In genomic region chr10:104274762-104275721, GRCh38 we compare ENCODE assay signal across 1 cellular context.
TF ChIP-seq lines count a peak whose summit lies in the region.

No MANE protein-coding gene starts in this region.

TF ChIP-seq in HepG2, 621 proteins besides CTCF, POLR2A, EP300 and RAD21 (continues in another document):
- TF ChIP-seq, protein P1, sequence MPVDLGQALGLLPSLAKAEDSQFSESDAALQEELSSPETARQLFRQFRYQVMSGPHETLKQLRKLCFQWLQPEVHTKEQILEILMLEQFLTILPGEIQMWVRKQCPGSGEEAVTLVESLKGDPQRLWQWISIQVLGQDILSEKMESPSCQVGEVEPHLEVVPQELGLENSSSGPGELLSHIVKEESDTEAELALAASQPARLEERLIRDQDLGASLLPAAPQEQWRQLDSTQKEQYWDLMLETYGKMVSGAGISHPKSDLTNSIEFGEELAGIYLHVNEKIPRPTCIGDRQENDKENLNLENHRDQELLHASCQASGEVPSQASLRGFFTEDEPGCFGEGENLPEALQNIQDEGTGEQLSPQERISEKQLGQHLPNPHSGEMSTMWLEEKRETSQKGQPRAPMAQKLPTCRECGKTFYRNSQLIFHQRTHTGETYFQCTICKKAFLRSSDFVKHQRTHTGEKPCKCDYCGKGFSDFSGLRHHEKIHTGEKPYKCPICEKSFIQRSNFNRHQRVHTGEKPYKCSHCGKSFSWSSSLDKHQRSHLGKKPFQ (CRISPR knock-in tag; IDR thresholded peaks at IDR 0.05; ENCODE audit: insufficient replicate concordance), result no peak
- TF ChIP-seq ZNF24 (IDR thresholded peaks at IDR 0.05) (no peak), PCBP2 (optimal IDR thresholded peaks at IDR 0.05; ENCODE audit: low read depth, low read length, poor library complexity, severe bottlenecking) (no peak), AGO2 (optimal IDR thresholded peaks at IDR 0.05; ENCODE audit: low read depth, low read length) (peak; percentile 53), RARG (CRISPR knock-in tag; IDR thresholded peaks at IDR 0.05; ENCODE audit: low read depth) (no peak), ZNF562 (CRISPR knock-in tag; IDR thresholded peaks at IDR 0.05; ENCODE audit: borderline replicate concordance) (no peak), U2AF1 (optimal IDR thresholded peaks at IDR 0.05; ENCODE audit: low read depth, low read length) (no peak), ZNF160 (CRISPR knock-in tag; IDR thresholded peaks at IDR 0.05) (no peak), KLF15 (CRISPR knock-in tag; IDR thresholded peaks at IDR 0.05; ENCODE audit: borderline replicate concordance) (no peak), ZNF30 (CRISPR knock-in tag; IDR thresholded peaks at IDR 0.05) (no peak), NCOA1 (CRISPR knock-in tag; IDR thresholded peaks at IDR 0.05) (no peak), ZNF557 (CRISPR knock-in tag; IDR thresholded peaks at IDR 0.05) (no peak), MEIS1 (CRISPR knock-in tag; IDR thresholded peaks at IDR 0.05; ENCODE audit: borderline replicate concordance) (0 out of 2 replicates have a peak, but pooled peaks have one; percentile 19), BCL6 (CRISPR knock-in tag; IDR thresholded peaks at IDR 0.05) (no peak), HOXA3 (CRISPR knock-in tag; IDR thresholded peaks at IDR 0.05) (peak; percentile 60), POLR2AphosphoS2 (IDR thresholded peaks at IDR 0.05; ENCODE audit: low read depth, low read length) (no peak), CBFB (CRISPR knock-in tag; IDR thresholded peaks at IDR 0.05) (no peak), REL (CRISPR knock-in tag; conservative IDR thresholded peaks at IDR 0.05) (no peak), U2AF2 (IDR thresholded peaks at IDR 0.05; ENCODE audit: low read depth, low read length) (no peak), ZNF839 (CRISPR knock-in tag; IDR thresholded peaks at IDR 0.05; ENCODE audit: borderline replicate concordance) (peak; percentile 81; the same call in 1 of the 2 replicates), KLF6 (CRISPR knock-in tag; IDR thresholded peaks at IDR 0.05) (no peak), BRCA1 (CRISPR knock-in tag; IDR thresholded peaks at IDR 0.05) (no peak), DMAP1 (CRISPR knock-in tag; IDR thresholded peaks at IDR 0.05) (no peak), ZNF883 (CRISPR knock-in tag; IDR thresholded peaks at IDR 0.05; ENCODE audit: not compliant biosample characterization) (no peak), ARHGAP35 (CRISPR knock-in tag; IDR thresholded peaks at IDR 0.05; ENCODE audit: borderline replicate concordance) (no peak; the same call in 1 of the 2 replicates), SMARCE1 (IDR thresholded peaks at IDR 0.05; ENCODE audit: borderline replicate concordance) (no peak), ZFP90 (CRISPR knock-in tag; IDR thresholded peaks at IDR 0.05; ENCODE audit: borderline replicate concordance) (no peak), SNAPC4 (CRISPR knock-in tag; IDR thresholded peaks at IDR 0.05) (peak; percentile 66; the same call in 1 of the 2 replicates), AKAP8 (CRISPR knock-in tag; IDR thresholded peaks at IDR 0.05) (no peak), ZNF749 (CRISPR knock-in tag; IDR thresholded peaks at IDR 0.05; ENCODE audit: borderline replicate concordance) (no peak), ELF3 (CRISPR knock-in tag; IDR thresholded peaks at IDR 0.05) (peak; percentile 12; the same call in 1 of the 2 replicates), ATRX (CRISPR knock-in tag; IDR thresholded peaks at IDR 0.05; ENCODE audit: borderline replicate concordance) (no peak), FOSL2 (CRISPR knock-in tag; IDR thresholded peaks at IDR 0.05) (peak; percentile 7; the same call in 1 of the 2 replicates), ZBTB7A (CRISPR knock-in tag; IDR thresholded peaks at IDR 0.05) (peak; percentile 39; the same call in 1 of the 2 replicates), USF2 (IDR thresholded peaks at IDR 0.05; ENCODE audit: low read depth, low read length) (no peak), USF2 (CRISPR knock-in tag; IDR thresholded peaks at IDR 0.05; ENCODE audit: borderline replicate concordance) (no peak), YEATS2 (CRISPR knock-in tag; IDR thresholded peaks at IDR 0.05; ENCODE audit: borderline replicate concordance) (no peak), ZNF382 (CRISPR knock-in tag; IDR thresholded peaks at IDR 0.05; ENCODE audit: borderline replicate concordance) (no peak), RNF2 (conservative IDR thresholded peaks at IDR 0.05; ENCODE audit: low read depth) (no peak), TCF7 (IDR thresholded peaks at IDR 0.05; ENCODE audit: low read depth) (no peak), PHF20 (CRISPR knock-in tag; IDR thresholded peaks at IDR 0.05) (no peak), NFKB2 (CRISPR knock-in tag; IDR thresholded peaks at IDR 0.05; ENCODE audit: borderline replicate concordance) (no peak; the same call in 1 of the 2 replicates), ZNF253 (CRISPR knock-in tag; IDR thresholded peaks at IDR 0.05; ENCODE audit: borderline replicate concordance) (no peak), MED13 (CRISPR knock-in tag; IDR thresholded peaks at IDR 0.05) (no peak), TFDP2 (CRISPR knock-in tag; IDR thresholded peaks at IDR 0.05) (0 out of 2 replicates have a peak, but pooled peaks have one; percentile 16)
- TF ChIP-seq, protein P2, sequence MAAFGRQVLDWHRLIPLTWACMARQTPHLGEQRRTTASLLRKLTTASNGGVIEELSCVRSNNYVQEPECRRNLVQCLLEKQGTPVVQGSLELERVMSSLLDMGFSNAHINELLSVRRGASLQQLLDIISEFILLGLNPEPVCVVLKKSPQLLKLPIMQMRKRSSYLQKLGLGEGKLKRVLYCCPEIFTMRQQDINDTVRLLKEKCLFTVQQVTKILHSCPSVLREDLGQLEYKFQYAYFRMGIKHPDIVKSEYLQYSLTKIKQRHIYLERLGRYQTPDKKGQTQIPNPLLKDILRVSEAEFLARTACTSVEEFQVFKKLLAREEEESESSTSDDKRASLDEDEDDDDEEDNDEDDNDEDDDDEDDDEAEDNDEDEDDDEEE (CRISPR knock-in tag; IDR thresholded peaks at IDR 0.05), result no peak
- TF ChIP-seq, protein P3, sequence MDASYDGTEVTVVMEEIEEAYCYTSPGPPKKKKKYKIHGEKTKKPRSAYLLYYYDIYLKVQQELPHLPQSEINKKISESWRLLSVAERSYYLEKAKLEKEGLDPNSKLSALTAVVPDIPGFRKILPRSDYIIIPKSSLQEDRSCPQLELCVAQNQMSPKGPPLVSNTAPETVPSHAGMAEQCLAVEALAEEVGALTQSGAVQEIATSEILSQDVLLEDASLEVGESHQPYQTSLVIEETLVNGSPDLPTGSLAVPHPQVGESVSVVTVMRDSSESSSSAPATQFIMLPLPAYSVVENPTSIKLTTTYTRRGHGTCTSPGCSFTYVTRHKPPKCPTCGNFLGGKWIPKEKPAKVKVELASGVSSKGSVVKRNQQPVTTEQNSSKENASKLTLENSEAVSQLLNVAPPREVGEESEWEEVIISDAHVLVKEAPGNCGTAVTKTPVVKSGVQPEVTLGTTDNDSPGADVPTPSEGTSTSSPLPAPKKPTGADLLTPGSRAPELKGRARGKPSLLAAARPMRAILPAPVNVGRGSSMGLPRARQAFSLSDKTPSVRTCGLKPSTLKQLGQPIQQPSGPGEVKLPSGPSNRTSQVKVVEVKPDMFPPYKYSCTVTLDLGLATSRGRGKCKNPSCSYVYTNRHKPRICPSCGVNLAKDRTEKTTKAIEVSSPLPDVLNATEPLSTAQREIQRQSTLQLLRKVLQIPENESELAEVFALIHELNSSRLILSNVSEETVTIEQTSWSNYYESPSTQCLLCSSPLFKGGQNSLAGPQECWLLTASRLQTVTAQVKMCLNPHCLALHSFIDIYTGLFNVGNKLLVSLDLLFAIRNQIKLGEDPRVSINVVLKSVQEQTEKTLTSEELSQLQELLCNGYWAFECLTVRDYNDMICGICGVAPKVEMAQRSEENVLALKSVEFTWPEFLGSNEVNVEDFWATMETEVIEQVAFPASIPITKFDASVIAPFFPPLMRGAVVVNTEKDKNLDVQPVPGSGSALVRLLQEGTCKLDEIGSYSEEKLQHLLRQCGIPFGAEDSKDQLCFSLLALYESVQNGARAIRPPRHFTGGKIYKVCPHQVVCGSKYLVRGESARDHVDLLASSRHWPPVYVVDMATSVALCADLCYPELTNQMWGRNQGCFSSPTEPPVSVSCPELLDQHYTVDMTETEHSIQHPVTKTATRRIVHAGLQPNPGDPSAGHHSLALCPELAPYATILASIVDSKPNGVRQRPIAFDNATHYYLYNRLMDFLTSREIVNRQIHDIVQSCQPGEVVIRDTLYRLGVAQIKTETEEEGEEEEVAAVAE (CRISPR knock-in tag; IDR thresholded peaks at IDR 0.05; ENCODE audit: borderline replicate concordance), result no peak
- TF ChIP-seq, protein P4, sequence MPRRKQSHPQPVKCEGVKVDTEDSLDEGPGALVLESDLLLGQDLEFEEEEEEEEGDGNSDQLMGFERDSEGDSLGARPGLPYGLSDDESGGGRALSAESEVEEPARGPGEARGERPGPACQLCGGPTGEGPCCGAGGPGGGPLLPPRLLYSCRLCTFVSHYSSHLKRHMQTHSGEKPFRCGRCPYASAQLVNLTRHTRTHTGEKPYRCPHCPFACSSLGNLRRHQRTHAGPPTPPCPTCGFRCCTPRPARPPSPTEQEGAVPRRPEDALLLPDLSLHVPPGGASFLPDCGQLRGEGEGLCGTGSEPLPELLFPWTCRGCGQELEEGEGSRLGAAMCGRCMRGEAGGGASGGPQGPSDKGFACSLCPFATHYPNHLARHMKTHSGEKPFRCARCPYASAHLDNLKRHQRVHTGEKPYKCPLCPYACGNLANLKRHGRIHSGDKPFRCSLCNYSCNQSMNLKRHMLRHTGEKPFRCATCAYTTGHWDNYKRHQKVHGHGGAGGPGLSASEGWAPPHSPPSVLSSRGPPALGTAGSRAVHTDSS (CRISPR knock-in tag; conservative IDR thresholded peaks at IDR 0.05), result no peak
- TF ChIP-seq, protein P5, sequence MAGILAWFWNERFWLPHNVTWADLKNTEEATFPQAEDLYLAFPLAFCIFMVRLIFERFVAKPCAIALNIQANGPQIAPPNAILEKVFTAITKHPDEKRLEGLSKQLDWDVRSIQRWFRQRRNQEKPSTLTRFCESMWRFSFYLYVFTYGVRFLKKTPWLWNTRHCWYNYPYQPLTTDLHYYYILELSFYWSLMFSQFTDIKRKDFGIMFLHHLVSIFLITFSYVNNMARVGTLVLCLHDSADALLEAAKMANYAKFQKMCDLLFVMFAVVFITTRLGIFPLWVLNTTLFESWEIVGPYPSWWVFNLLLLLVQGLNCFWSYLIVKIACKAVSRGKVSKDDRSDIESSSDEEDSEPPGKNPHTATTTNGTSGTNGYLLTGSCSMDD (CRISPR knock-in tag; IDR thresholded peaks at IDR 0.05), result no peak
- TF ChIP-seq, protein P6, sequence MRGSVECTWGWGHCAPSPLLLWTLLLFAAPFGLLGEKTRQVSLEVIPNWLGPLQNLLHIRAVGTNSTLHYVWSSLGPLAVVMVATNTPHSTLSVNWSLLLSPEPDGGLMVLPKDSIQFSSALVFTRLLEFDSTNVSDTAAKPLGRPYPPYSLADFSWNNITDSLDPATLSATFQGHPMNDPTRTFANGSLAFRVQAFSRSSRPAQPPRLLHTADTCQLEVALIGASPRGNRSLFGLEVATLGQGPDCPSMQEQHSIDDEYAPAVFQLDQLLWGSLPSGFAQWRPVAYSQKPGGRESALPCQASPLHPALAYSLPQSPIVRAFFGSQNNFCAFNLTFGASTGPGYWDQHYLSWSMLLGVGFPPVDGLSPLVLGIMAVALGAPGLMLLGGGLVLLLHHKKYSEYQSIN (CRISPR knock-in tag; IDR thresholded peaks at IDR 0.05; ENCODE audit: borderline replicate concordance), result no peak
